Comparison of ENCODE assay signal across 8 cellular contexts in genomic region chrX:97616883-97617510, GRCh38.
DNase-seq lines count a peak whose midpoint lies in the region; ATAC-seq, FAIRE-seq and TF ChIP-seq lines count a peak whose summit lies in the region.

No MANE protein-coding gene starts in this region.

- H3K27ac Mint-ChIP-seq in mesothelial cell of epicardium = no peak overlapping the region

- TF ChIP-seq POLR2A in H54 (IDR thresholded peaks at IDR 0.05; ENCODE audit: low read depth, low read length) = no peak

- no peaks in the 10 kb centered on the region for H3K36me3 Mint-ChIP-seq in mesothelial cell of epicardium

- H3K9me3 Mint-ChIP-seq in mesothelial cell of epicardium = no peaks in the 10 kb centered on the region

- H3K9me3 ChIP-seq in MM.1S (replicated peaks; ENCODE audit: insufficient read depth, low read length) = no peaks in the 10 kb centered on the region

- FAIRE-seq in H54 (lab: Jason Lieb, UNC) = peak; percentile 85

- no peaks in the 10 kb centered on the region for H3K27me3 ChIP-seq in MM.1S (replicated peaks; ENCODE audit: insufficient read depth, low read length)

- 0 out of 2 replicates have a peak, but pooled peaks cover 12% of the 10 kb centered on the region for H3K4me1 ChIP-seq in MM.1S (ENCODE audit: low read length)

- peak overlapping the region; percentile 37 for H2AFZ ChIP-seq in MM.1S (ENCODE audit: low read length)

- H3F3A ChIP-seq in MM.1S (ENCODE audit: insufficient read depth, low read length) = 0 out of 2 replicates have a peak, but pooled peaks cover 12% of the 10 kb centered on the region

- peaks cover 16% of the 10 kb centered on the region for H3K4me1 Mint-ChIP-seq in mesothelial cell of epicardium

- no peak overlapping the region for H3K4me3 Mint-ChIP-seq in mesothelial cell of epicardium

- H3K27ac ChIP-seq in MM.1S (ENCODE audit: low read length) (peak overlapping the region; percentile 68; the same call in 1 of the 2 replicates), coronary artery (no peak overlapping the region)

- H4K20me1 ChIP-seq in MM.1S (ENCODE audit: insufficient read depth, low read length) = no peaks in the 10 kb centered on the region

- H3K36me3 ChIP-seq in MM.1S (replicated peaks; ENCODE audit: insufficient read depth, low read length) = no peaks in the 10 kb centered on the region

- TF ChIP-seq CTCF in MM.1S (IDR thresholded peaks at IDR 0.05; ENCODE audit: low read length) (no peak), mesothelial cell of epicardium (IDR thresholded peaks at IDR 0.05; ENCODE audit: unreplicated experiment) (no peak), coronary artery (IDR thresholded peaks at IDR 0.05) (no peak)

- DNase-seq in H54 (ENCODE audit: insufficient read length, low spot score) (peak; percentile 24), MM.1S (peak; percentile 79), hepatic stellate cell (ENCODE audit: low spot score) (peak; percentile 47), mesothelial cell of epicardium (ENCODE audit: low spot score in 2 of 2, unreplicated experiment in 2 of 2) (no peak), NCI-H1092 (lab: John Stamatoyannopoulos, UW) (no peak), coronary artery (ENCODE audit: low spot score) (no peak), iPS-NIHi11 (ENCODE audit: low spot score) (no peak)

- H3K4me3 ChIP-seq in MM.1S (ENCODE audit: low read length) = peak overlapping the region; percentile 31
- H3K4me3 ChIP-seq in coronary artery = no peak overlapping the region

- ATAC-seq in GM18502 (IDR thresholded peaks at IDR 0.05; ENCODE audit: poor library complexity, unreplicated experiment) = peak; percentile 99

- no peaks in the 10 kb centered on the region for H3K79me2 ChIP-seq in MM.1S (ENCODE audit: low read length)

- peak overlapping the region; percentile 48 for H3K4me2 ChIP-seq in MM.1S (ENCODE audit: low read depth, low read length)

- H3K9me2 ChIP-seq in MM.1S (replicated peaks; ENCODE audit: insufficient read depth, low read length) = no peaks in the 10 kb centered on the region

- H3K9ac ChIP-seq in MM.1S (ENCODE audit: low read length) = peak overlapping the region; percentile 17; the same call in 1 of the 2 replicates

- no peaks in the 10 kb centered on the region for H3K27me3 Mint-ChIP-seq in mesothelial cell of epicardium (ENCODE audit: low read depth)

Comparison
In these comparisons a context has a peak if more than half of its experiments do, and no peak if none do; other contexts are left out.
1. DNase-seq: peak in H54 (single experiment), MM.1S (single experiment) and hepatic stellate cell (single experiment); none in mesothelial cell of epicardium (0 of 2), NCI-H1092 (single experiment), coronary artery (single experiment) and iPS-NIHi11 (single experiment).